18 cellular contexts compared by ENCODE assay signal in genomic region chr6:36263390-36263789, GRCh38.
"Had no signal": no experiment of that assay in that cellular context is flagged by ENCODE, and none has a peak within 500 bp of the region (broad histone marks: within the 10 kb centered on the region; RNA-seq: fewer than 3 reads in every experiment).

No MANE protein-coding gene starts in this region.

- DNase-seq: natural killer cell; occipital lobe; ovary; posterior cingulate gyrus; psoas muscle; right cardiac atrium; right lobe of liver; sigmoid colon; small intestine; stimulated activated CD4-positive, alpha-beta T cell treated with anti-CD3 and anti-CD28 coated beads, Interleukin-15, amount 100 ng/mL, for 24 hours; stimulated activated CD4-positive, alpha-beta T cell treated with anti-CD3 and anti-CD28 coated beads, Interleukin-2, amount 100 ng/mL, for 24 hours; stimulated activated CD4-positive, alpha-beta T cell treated with anti-CD3 and anti-CD28 coated beads, Interleukin-2, amount 100 ng/mL, for 48 hours; stimulated activated CD4-positive, alpha-beta T cell treated with anti-CD3 and anti-CD28 coated beads, Interleukin-4, amount 100 ng/mL, for 24 hours; stimulated activated naive B cell treated with anti-CD40 and anti-IgM and Interleukin-4, amounts not matched to agents 10 μg/mL and 1 μg/mL and 100 μg/mL, for 72 hours; stimulated activated naive CD4-positive, alpha-beta T cell treated with Interleukin-2 at 50 U/mL for 16 hours; stomach; trophoblast cell; upper lobe of left lung had no signal
